8 cellular contexts compared by ENCODE assay signal in the genomic region with DNA sequence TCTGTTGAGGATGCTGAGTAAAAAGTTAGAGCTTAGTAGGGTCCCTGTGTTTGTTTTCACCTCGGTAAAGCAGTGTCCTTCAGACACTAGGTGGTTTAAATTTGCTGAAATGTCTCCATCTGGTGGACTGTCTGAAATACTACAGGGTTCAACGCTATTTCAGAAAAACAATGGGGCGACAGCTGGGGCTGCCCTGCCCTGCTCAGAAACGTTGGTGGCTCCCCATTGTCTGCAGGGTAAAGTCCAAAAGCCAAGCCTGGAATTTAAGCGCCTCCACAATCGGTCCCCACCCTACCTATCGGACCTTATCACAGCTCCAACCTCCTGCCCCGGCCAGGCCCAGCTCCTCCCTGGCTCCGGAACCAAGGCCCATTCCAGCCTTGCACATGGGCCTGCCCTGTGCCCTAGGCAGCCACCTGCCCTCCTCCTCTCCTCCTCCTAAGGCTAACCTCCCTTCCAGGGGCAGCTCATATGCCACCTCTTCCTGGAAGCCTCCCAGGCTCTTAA. TPM values are rescaled to one million over a fixed set of nuclear protein-coding genes. Genes with fewer than 3 reads are reported as not detected.
DNase-seq lines count a peak whose midpoint lies in the region; ATAC-seq and TF ChIP-seq lines count a peak whose summit lies in the region.

No MANE protein-coding gene starts in this region.

- CTCF ChIA-PET in activated CD4-positive, alpha-beta T cell treated with anti-CD3 and anti-CD28 coated beads, Interleukin-2, amount 10 ng/mL, durations not matched to agents 7 days and 5 days (lab: Charles Lee) = interaction anchor here (0.5 to 4.6 kb wide), 23 partner anchors 9 to 1435 kb away, joined by 3 to 36 read pairs (median 4); no protein-coding TSS in a partner anchor

- no peak overlapping the region for H3K27ac Mint-ChIP-seq in activated CD4-positive, alpha-beta T cell treated with anti-CD3 and anti-CD28 coated beads, Interleukin-2, amount 10 ng/mL, durations not matched to agents 7 days and 5 days
- H3K27ac Mint-ChIP-seq in naive thymus-derived CD8-positive, alpha-beta T cell = peak overlapping the region in 1 of 10 donors; percentile 39

- ATAC-seq in naive thymus-derived CD8-positive, alpha-beta T cell = no peak
- no peak for ATAC-seq in GM21528 (IDR thresholded peaks at IDR 0.05; ENCODE audit: low FRiP score, unreplicated experiment)
- ATAC-seq in GM18861 (IDR thresholded peaks at IDR 0.05; ENCODE audit: unreplicated experiment) = no peak

- POLR2A ChIA-PET in activated CD4-positive, alpha-beta T cell treated with anti-CD3 and anti-CD28 coated beads, Interleukin-2, amount 10 ng/mL, durations not matched to agents 7 days and 5 days (lab: Charles Lee) = interaction anchor here (0.5 kb wide), 1 partner anchor 328 kb away, joined by 3 read pairs; no protein-coding TSS in a partner anchor
- POLR2A ChIA-PET in naive thymus-derived CD8-positive, alpha-beta T cell (lab: Charles Lee) = no interaction called here

- peak; percentile 65 for DNase-seq in AG08395 (ENCODE audit: low spot score)
- peak; percentile 54 for DNase-seq in NCI-H1105 treated with DMSO at 0.1 percent for 48 hours (lab: John Stamatoyannopoulos, UW)
- peak; percentile 42 for DNase-seq in activated CD4-positive, alpha-beta T cell treated with anti-CD3 and anti-CD28 coated beads, Interleukin-2, amount 10 ng/mL, durations not matched to agents 7 days and 5 days
- DNase-seq in fibroblast of peridontal ligament (ENCODE audit: extremely low read depth) = peak; percentile 65
- peak in 7 of 10 donors; percentile 5 to 59 (median 27) for DNase-seq in naive thymus-derived CD8-positive, alpha-beta T cell

- no peaks in the 10 kb centered on the region for H3K36me3 Mint-ChIP-seq in activated CD4-positive, alpha-beta T cell treated with anti-CD3 and anti-CD28 coated beads, Interleukin-2, amount 10 ng/mL, durations not matched to agents 7 days and 5 days (ENCODE audit: low read depth)
- H3K36me3 Mint-ChIP-seq in naive thymus-derived CD8-positive, alpha-beta T cell = no peaks in the 10 kb centered on the region

- H3K4me3 Mint-ChIP-seq in activated CD4-positive, alpha-beta T cell treated with anti-CD3 and anti-CD28 coated beads, Interleukin-2, amount 10 ng/mL, durations not matched to agents 7 days and 5 days = no peak overlapping the region
- H3K4me3 Mint-ChIP-seq in naive thymus-derived CD8-positive, alpha-beta T cell = no peak overlapping the region

- peak; percentile 67 for TF ChIP-seq CTCF in GM12873 (IDR thresholded peaks at IDR 0.05; ENCODE audit: insufficient read depth, low read depth, low read length, missing control alignments)

- H3K4me1 Mint-ChIP-seq in activated CD4-positive, alpha-beta T cell treated with anti-CD3 and anti-CD28 coated beads, Interleukin-2, amount 10 ng/mL, durations not matched to agents 7 days and 5 days = peaks cover 30% of the 10 kb centered on the region
- peaks cover 12 to 30% (median 17%) of the 10 kb centered on the region in 4 donors for H3K4me1 Mint-ChIP-seq in naive thymus-derived CD8-positive, alpha-beta T cell

- H3K9me3 Mint-ChIP-seq in activated CD4-positive, alpha-beta T cell treated with anti-CD3 and anti-CD28 coated beads, Interleukin-2, amount 10 ng/mL, durations not matched to agents 7 days and 5 days = no peaks in the 10 kb centered on the region
- H3K9me3 Mint-ChIP-seq in naive thymus-derived CD8-positive, alpha-beta T cell = no peaks in the 10 kb centered on the region

- no peaks in the 10 kb centered on the region for H3K27me3 Mint-ChIP-seq in activated CD4-positive, alpha-beta T cell treated with anti-CD3 and anti-CD28 coated beads, Interleukin-2, amount 10 ng/mL, durations not matched to agents 7 days and 5 days
- H3K27me3 Mint-ChIP-seq in naive thymus-derived CD8-positive, alpha-beta T cell = no peaks in the 10 kb centered on the region

RNA-seq across cellular contexts. Expression of a gene that starts 4.3 kb away (rescaled TPM):
- total RNA-seq in activated CD4-positive, alpha-beta T cell treated with anti-CD3 and anti-CD28 coated beads, Interleukin-2, amount 10 ng/mL, durations not matched to agents 7 days and 5 days = 10 to 100 TPM; 10.4 to 11.5 TPM
- total RNA-seq in naive thymus-derived CD8-positive, alpha-beta T cell = 10 to 100 TPM; 26.2 to 26.9 TPM
- polyA plus RNA-seq in naive thymus-derived CD8-positive, alpha-beta T cell = 10 to 100 TPM; 11.9 to 21.0 (median 11.9) TPM
